ENCODE assay signal across 8 cellular contexts in the genomic region with DNA sequence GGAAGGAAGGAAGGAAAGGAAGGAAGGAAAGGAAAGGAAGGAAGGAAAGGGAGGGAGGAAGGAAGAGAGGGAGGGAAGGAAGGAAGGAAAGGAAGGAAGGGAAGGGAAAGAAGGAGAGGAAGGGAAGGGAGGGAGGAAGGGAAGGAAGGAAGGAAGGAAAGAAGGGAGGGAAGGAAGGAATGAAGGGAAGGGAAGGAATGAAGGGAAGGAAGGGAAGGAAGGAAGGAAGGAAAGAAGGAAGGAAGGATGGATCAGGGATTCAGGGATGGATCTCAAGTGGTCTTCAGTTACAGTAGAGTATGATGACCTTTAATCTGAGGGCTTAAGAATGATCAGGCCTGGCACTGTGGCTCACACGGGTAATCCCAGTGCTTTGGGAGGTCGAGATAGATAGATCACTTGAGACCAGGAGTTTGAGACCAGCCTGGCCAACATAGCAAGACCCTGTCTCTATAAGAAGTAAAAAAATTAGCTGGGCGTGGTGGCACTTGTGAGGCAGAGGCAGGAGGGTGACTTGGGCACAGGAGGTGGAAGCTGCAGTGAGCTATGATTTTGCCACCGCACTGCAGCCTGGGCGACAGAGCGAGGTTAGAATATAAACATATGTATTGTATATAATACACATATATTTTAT. TPM values are rescaled to one million over a fixed set of nuclear protein-coding genes. Genes with fewer than 3 reads are reported as not detected.
DNase-seq lines count a peak whose midpoint lies in the region; ATAC-seq and TF ChIP-seq lines count a peak whose summit lies in the region.

No MANE protein-coding gene starts in this region.

- DNase-seq in heart right ventricle, result no peak
- DNase-seq in Right ventricle myocardium superior, result no peak
- DNase-seq in activated naive CD8-positive, alpha-beta T cell treated with anti-CD3 and anti-CD28 coated beads for 36 hours, result no peak
- no peak for DNase-seq in vagina (ENCODE audit: extremely low spot score in 2 of 2)
- no peak for DNase-seq in pons (ENCODE audit: low spot score)

- H3K36me3 ChIP-seq in heart right ventricle (peaks cover 0 to 5% (median 0%) of the 10 kb centered on the region in 9 donors), vagina (no peaks in the 10 kb centered on the region)

- H3K4me3 Mint-ChIP-seq in activated naive CD8-positive, alpha-beta T cell treated with anti-CD3 and anti-CD28 coated beads for 36 hours, result peak overlapping the region; percentile 85

- peaks cover 1% of the 10 kb centered on the region for H3K9me3 Mint-ChIP-seq in activated naive CD8-positive, alpha-beta T cell treated with anti-CD3 and anti-CD28 coated beads for 36 hours

- no peak for TF ChIP-seq POLR2A in vagina (IDR thresholded peaks at IDR 0.05)

- H3K4me3 ChIP-seq in heart right ventricle (peak overlapping the region in 9 of 10 donors; percentile 27 to 90 (median 56)), mononuclear cell (ENCODE audit: low read length) (peak overlapping the region; percentile 43), vagina (peak overlapping the region; percentile 44 to 90)

- H3K27ac Mint-ChIP-seq in activated naive CD8-positive, alpha-beta T cell treated with anti-CD3 and anti-CD28 coated beads for 36 hours, result peak overlapping the region; percentile 89

- intact Hi-C loops in heart right ventricle (cut with DNase I), result loop anchor here in 8 of 10 donors (1.0 to 10.0 kb wide), 9 partner anchors 34 to 71 kb away; no protein-coding TSS in a partner anchor
- intact Hi-C loops in Right ventricle myocardium superior (cut with DNase I), result loop anchor here (5.0 kb wide), 1 partner anchor 56 kb away; no protein-coding TSS in a partner anchor
- intact Hi-C loops in vagina (cut with DNase I), result no loop called here

- ATAC-seq in heart right ventricle (no peak), Right ventricle myocardium superior (ENCODE audit: poor library complexity) (no peak), HG02642 (IDR thresholded peaks at IDR 0.05; ENCODE audit: poor library complexity, unreplicated experiment) (no peak), GM18502 (IDR thresholded peaks at IDR 0.05; ENCODE audit: poor library complexity, unreplicated experiment) (no peak)

- H3K27ac ChIP-seq in heart right ventricle, result peak overlapping the region in 9 of 10 donors; percentile 55 to 89 (median 79)
- H3K27ac ChIP-seq in vagina, result peak overlapping the region; percentile 66

- H3K4me1 Mint-ChIP-seq in activated naive CD8-positive, alpha-beta T cell treated with anti-CD3 and anti-CD28 coated beads for 36 hours, result peaks cover 23% of the 10 kb centered on the region

- H3K27me3 ChIP-seq in heart right ventricle (no peaks in the 10 kb centered on the region), mononuclear cell (ENCODE audit: insufficient read depth, low read length) (no peaks in the 10 kb centered on the region), vagina (no peaks in the 10 kb centered on the region)

- peaks cover 6 to 34% (median 21%) of the 10 kb centered on the region in 9 donors for H3K4me1 ChIP-seq in heart right ventricle
- H3K4me1 ChIP-seq in mononuclear cell (ENCODE audit: insufficient read depth, low read length), result peaks cover 33% of the 10 kb centered on the region
- H3K4me1 ChIP-seq in vagina, result peaks cover 29% of the 10 kb centered on the region

- H3K9me3 ChIP-seq in heart right ventricle (no peaks in the 10 kb centered on the region), mononuclear cell (ENCODE audit: low read depth, low read length) (no peaks in the 10 kb centered on the region), vagina (no peaks in the 10 kb centered on the region)

- 87% methylated on average over 6 of the region's 6 CpGs for WGBS in heart right ventricle, 2 donors

- H3K36me3 Mint-ChIP-seq in activated naive CD8-positive, alpha-beta T cell treated with anti-CD3 and anti-CD28 coated beads for 36 hours, result peaks cover 15% of the 10 kb centered on the region

- no peaks in the 10 kb centered on the region for H3K27me3 Mint-ChIP-seq in activated naive CD8-positive, alpha-beta T cell treated with anti-CD3 and anti-CD28 coated beads for 36 hours

- TF ChIP-seq CTCF in heart right ventricle (IDR thresholded peaks at IDR 0.05), result no peak
- TF ChIP-seq CTCF in vagina (IDR thresholded peaks at IDR 0.05), result no peak

RNA-seq across cellular contexts. Expression of a gene that starts 0.8 kb away (rescaled TPM):
- total RNA-seq in heart right ventricle (10 to 100 TPM; 17.6 to 30.6 (median 25.4) TPM), Right ventricle myocardium superior (16.8 TPM), mononuclear cell (41.5 TPM), vagina (28.5 TPM)
- polyA plus RNA-seq in heart right ventricle, result 1 to 10 TPM; 3.6 to 9.8 TPM
- 10 to 100 TPM; 38.1 to 38.2 TPM for total RNA-seq in activated naive CD8-positive, alpha-beta T cell treated with anti-CD3 and anti-CD28 coated beads for 36 hours
